Comparison of ENCODE assay signal across 11 cellular contexts in genomic region chr11:86592047-86592564, GRCh38.
A peak's percentile ranks its signal among the peaks of the same experiment; 100 is the strongest.
DNase-seq lines count a peak whose midpoint lies in the region; ATAC-seq, FAIRE-seq and TF ChIP-seq lines count a peak whose summit lies in the region.
"Had no signal": no experiment of that assay in that cellular context is flagged by ENCODE, and none has a peak within 500 bp of the region (broad histone marks: within the 10 kb centered on the region; RNA-seq: fewer than 3 reads in every experiment).

No MANE protein-coding gene starts in this region.

- no peak for TF ChIP-seq POLR2A in upper lobe of left lung (IDR thresholded peaks at IDR 0.05)

- H3K9me3 ChIP-seq in upper lobe of left lung: no peaks in the 10 kb centered on the region

- 0 to 30% methylated on average over 1 of the region's 1 CpG for WGBS in upper lobe of left lung, 2 donors

- no peak for DNase-seq in activated naive CD4-positive, alpha-beta T cell treated with anti-CD3 and anti-CD28 coated beads, Interleukin-2, amount 50 U/mL, for 16 hours
- DNase-seq in RCC 7860 (ENCODE audit: low spot score) (peak; percentile 41), foreskin melanocyte (peak; percentile 56), upper lobe of left lung (peak in 1 of 2 donors; percentile 36), activated gamma-delta T cell treated with Interleukin-2 at 50 U/mL for 16 hours (no peak)
- DNase-seq in activated CD8-positive, alpha-beta memory T cell treated with anti-CD3 and anti-CD28 coated beads for 24 hours: no peak

- ATAC-seq in upper lobe of left lung (ENCODE audit: low FRiP score in 2 of 2): peak in 1 of 2 donors; percentile 30
- ATAC-seq in GM18870 (IDR thresholded peaks at IDR 0.05; ENCODE audit: unreplicated experiment): no peak

- TF ChIP-seq EP300 in upper lobe of left lung (IDR thresholded peaks at IDR 0.05): peak in 1 of 4 donors; percentile 66

- peaks cover 18 to 39% (median 34%) of the 10 kb centered on the region in 4 donors for H3K4me1 ChIP-seq in upper lobe of left lung

- H3K27me3 ChIP-seq in upper lobe of left lung: no peaks in the 10 kb centered on the region
- H3K27me3 ChIP-seq: cardiac muscle cell had no signal

- no peak overlapping the region for H3K4me3 Mint-ChIP-seq in activated naive CD4-positive, alpha-beta T cell treated with anti-CD3 and anti-CD28 coated beads, Interleukin-2, amount 50 U/mL, for 24 hours
- H3K4me3 Mint-ChIP-seq: CD4-positive, alpha-beta memory T cell; WTC11 had no signal

- H3K36me3 ChIP-seq in upper lobe of left lung: no peaks in the 10 kb centered on the region
- H3K36me3 ChIP-seq: cardiac muscle cell had no signal

- peaks cover 47% of the 10 kb centered on the region for H3K4me1 Mint-ChIP-seq in activated naive CD4-positive, alpha-beta T cell treated with anti-CD3 and anti-CD28 coated beads, Interleukin-2, amount 50 U/mL, for 24 hours

- no peaks in the 10 kb centered on the region for H3K27me3 Mint-ChIP-seq in activated naive CD4-positive, alpha-beta T cell treated with anti-CD3 and anti-CD28 coated beads, Interleukin-2, amount 50 U/mL, for 24 hours

- peak overlapping the region; percentile 91 for H3K27ac Mint-ChIP-seq in activated naive CD4-positive, alpha-beta T cell treated with anti-CD3 and anti-CD28 coated beads, Interleukin-2, amount 50 U/mL, for 24 hours
- H3K27ac Mint-ChIP-seq: WTC11 had no signal

- H3K4me3 ChIP-seq in upper lobe of left lung: no peak overlapping the region
- H3K4me3 ChIP-seq: cardiac muscle cell had no signal

- no peaks in the 10 kb centered on the region for H3K36me3 Mint-ChIP-seq in activated naive CD4-positive, alpha-beta T cell treated with anti-CD3 and anti-CD28 coated beads, Interleukin-2, amount 50 U/mL, for 24 hours

- H3K9me3 Mint-ChIP-seq in activated naive CD4-positive, alpha-beta T cell treated with anti-CD3 and anti-CD28 coated beads, Interleukin-2, amount 50 U/mL, for 24 hours: no peaks in the 10 kb centered on the region

- no peak for FAIRE-seq in RCC 7860 (lab: Jason Lieb, UNC)

- peak overlapping the region; percentile 12 to 66 (median 45) for H3K27ac ChIP-seq in upper lobe of left lung
- H3K27ac ChIP-seq: cardiac muscle cell had no signal

- no peak for TF ChIP-seq CTCF in upper lobe of left lung (IDR thresholded peaks at IDR 0.05)

Comparison
In these comparisons a context has a peak if more than half of its experiments do, and no peak if none do; other contexts are left out.
1. DNase-seq: peak in RCC 7860 (single experiment) and foreskin melanocyte (single experiment); none in activated naive CD4-positive, alpha-beta T cell treated with anti-CD3 and anti-CD28 coated beads, Interleukin-2, amount 50 U/mL, for 16 hours (single experiment), activated CD8-positive, alpha-beta memory T cell treated with anti-CD3 and anti-CD28 coated beads for 24 hours (single experiment) and activated gamma-delta T cell treated with Interleukin-2 at 50 U/mL for 16 hours (single experiment).